Comparison of ENCODE assay signal across 12 cellular contexts in genomic region chr22:30436196-30436595, GRCh38. TPM values are rescaled to one million over a fixed set of nuclear protein-coding genes. Genes with fewer than 3 reads are reported as not detected.
A peak's percentile ranks its signal among the peaks of the same experiment; 100 is the strongest.
DNase-seq lines count a peak whose midpoint lies in the region; ATAC-seq, FAIRE-seq and TF ChIP-seq lines count a peak whose summit lies in the region.
"Had no signal": no experiment of that assay in that cellular context is flagged by ENCODE, and none has a peak within 500 bp of the region (broad histone marks: within the 10 kb centered on the region; RNA-seq: fewer than 3 reads in every experiment).

No MANE protein-coding gene starts in this region.

- H3K9me1 ChIP-seq in endothelial cell of umbilical vein (replicated peaks; ENCODE audit: control insufficient read depth, extremely low read depth, insufficient read depth, low read length) = no peaks in the 10 kb centered on the region

- no peak overlapping the region for H3K4me2 ChIP-seq in endothelial cell of umbilical vein (ENCODE audit: insufficient read depth, low read length)
- H3K4me2 ChIP-seq: smooth muscle cell had no signal

- no peak for TF ChIP-seq EP300 in stomach (IDR thresholded peaks at IDR 0.05)

- H3K27ac ChIP-seq in heart left ventricle = peak overlapping the region in 10 of 12 donors; percentile 22 to 85 (median 58)
- H3K27ac ChIP-seq in endothelial cell of umbilical vein (ENCODE audit: insufficient read depth, low read depth, low read length) = peak overlapping the region; percentile 57
- H3K27ac ChIP-seq in stomach = peak overlapping the region in 3 of 5 donors; percentile 26 to 66 (median 60)
- H3K27ac ChIP-seq: brain microvascular endothelial cell had no signal

- intact Hi-C loops in heart left ventricle (cut with DNase I) (no loop called here), Right ventricle myocardium superior (cut with DNase I) (no loop called here), endothelial cell of umbilical vein (cut with micrococcal nuclease) (no loop called here), stomach (cut with DNase I; ENCODE audit: low total_unique reads) (no loop called here), sciatic nerve (cut with DNase I) (no loop called here)

- BruUV-seq in endothelial cell of umbilical vein (replicated peaks; lab: Mats Ljungman, UMichigan) = TSS peak; percentile 90

- H3K27me3 ChIP-seq in heart left ventricle (peaks cover 0 to 15% (median 0%) of the 10 kb centered on the region in 9 donors), endothelial cell of umbilical vein (ENCODE audit: control insufficient read depth in 2 of 2, insufficient read depth in 2 of 2, low read length in 2 of 2) (no peaks in the 10 kb centered on the region), stomach (peaks cover 0 to 25% (median 0%) of the 10 kb centered on the region in 3 donors)
- H3K27me3 ChIP-seq: brain microvascular endothelial cell had no signal

- no peak for DNase-seq in heart left ventricle
- no peak for DNase-seq in Right ventricle myocardium superior
- DNase-seq in RKO (ENCODE audit: low spot score) = peak; percentile 29
- DNase-seq in endothelial cell of umbilical vein (ENCODE audit: low read depth, low spot score) = no peak
- DNase-seq in stomach = no peak
- DNase-seq in sciatic nerve (ENCODE audit: low spot score) = no peak
- DNase-seq in NCI-H526 (lab: John Stamatoyannopoulos, UW) = no peak
- no peak for DNase-seq in cerebellum (ENCODE audit: low spot score)
- DNase-seq: brain microvascular endothelial cell, NCI-H1436 had no signal

- H2AFZ ChIP-seq in endothelial cell of umbilical vein (ENCODE audit: low read depth, low read length) = no peak overlapping the region

- H3K36me3 ChIP-seq in heart left ventricle (no peaks in the 10 kb centered on the region), endothelial cell of umbilical vein (ENCODE audit: control insufficient read depth in 2 of 2, extremely low read depth in 1 of 2, insufficient read depth in 2 of 2, low read length in 2 of 2) (no peaks in the 10 kb centered on the region), stomach (no peaks in the 10 kb centered on the region)
- H3K36me3 ChIP-seq: brain microvascular endothelial cell had no signal

- no peak for TF ChIP-seq POLR2A in heart left ventricle (IDR thresholded peaks at IDR 0.05)
- no peak for TF ChIP-seq POLR2A in endothelial cell of umbilical vein (IDR thresholded peaks at IDR 0.05; ENCODE audit: low read depth, low read length)
- TF ChIP-seq POLR2A in stomach (IDR thresholded peaks at IDR 0.05) = no peak

- FAIRE-seq in endothelial cell of umbilical vein (lab: Jason Lieb, UNC) = no peak

- CTCF ChIA-PET in endothelial cell of umbilical vein (lab: Charles Lee) = interaction anchor here (3.9 kb wide), 1 partner anchor 10 kb away, joined by 24 read pairs; the partner anchor contains the start of gene MTFP1

- dilution Hi-C loops in endothelial cell of umbilical vein (cut with MboI; ENCODE audit: extremely low pct_ligation_motif_present, low sequenced_read_pairs) = no loop called here

- no peak for TF ChIP-seq CTCF in heart left ventricle (IDR thresholded peaks at IDR 0.05)
- no peak for TF ChIP-seq CTCF in endothelial cell of umbilical vein (IDR thresholded peaks at IDR 0.05; ENCODE audit: extremely low read depth in 1 of 2, insufficient read depth in 1 of 2, low read depth in 1 of 2, low read length in 2 of 2)
- no peak for TF ChIP-seq CTCF in stomach (IDR thresholded peaks at IDR 0.05)

- H3K4me1 ChIP-seq in heart left ventricle (no peaks in the 10 kb centered on the region), endothelial cell of umbilical vein (ENCODE audit: control insufficient read depth, extremely low read depth, insufficient read depth, low read length) (peaks cover 10% of the 10 kb centered on the region), stomach (no peaks in the 10 kb centered on the region)

- ATAC-seq in heart left ventricle (no peak), Right ventricle myocardium superior (ENCODE audit: poor library complexity) (no peak), sciatic nerve (no peak)

- peaks cover 0 to 3% (median 0%) of the 10 kb centered on the region in 12 donors for H3K9me3 ChIP-seq in heart left ventricle
- no peaks in the 10 kb centered on the region for H3K9me3 ChIP-seq in endothelial cell of umbilical vein (replicated peaks; ENCODE audit: control insufficient read depth, insufficient read depth, low read length)
- no peaks in the 10 kb centered on the region for H3K9me3 ChIP-seq in stomach

- H3K4me3 ChIP-seq in heart left ventricle (no peak overlapping the region), endothelial cell of umbilical vein (replicated peaks in 1 of 3; ENCODE audit: insufficient read depth in 1 of 3, low read depth in 1 of 3, low read length in 3 of 3) (no peak overlapping the region), stomach (no peak overlapping the region)
- H3K4me3 ChIP-seq: smooth muscle cell had no signal

- no peak overlapping the region for H3K9ac ChIP-seq in endothelial cell of umbilical vein (replicated peaks; ENCODE audit: extremely low read depth, insufficient read depth, low read length)

- WGBS in heart left ventricle, 4 donors = 71 to 94% (median 90%) methylated on average over 2 of the region's 2 CpGs
- WGBS in stomach, 5 donors = 88 to 92% (median 89%) methylated on average over 1 to 2 of the region's 2 CpGs

- no peaks in the 10 kb centered on the region for H4K20me1 ChIP-seq in endothelial cell of umbilical vein (replicated peaks; ENCODE audit: control insufficient read depth, extremely low read depth, insufficient read depth, low read length)

- no peaks in the 10 kb centered on the region for H3K79me2 ChIP-seq in endothelial cell of umbilical vein (ENCODE audit: control insufficient read depth, insufficient read depth, low read length)

- POLR2A ChIA-PET in endothelial cell of umbilical vein (lab: Charles Lee) = no interaction called here

RNA-seq across cellular contexts. Expression of gene MTFP1, which starts 10.6 kb away (rescaled TPM):
- total RNA-seq in heart left ventricle = 10 to 100 TPM in 7 of 9 donors, 1 to 10 TPM in 2; 5.0 to 44.0 (median 15.9) TPM
- polyA plus RNA-seq in heart left ventricle = 100 to 1,000 TPM in 1 of 2 donors, 10 to 100 TPM in 1; 36.2 to 139 TPM
- total RNA-seq in Right ventricle myocardium superior = 15.1 TPM
- 30.3 and 33.9 TPM in 2 replicates for total RNA-seq in endothelial cell of umbilical vein
- 41.9 and 55.4 TPM in 2 replicates for polyA plus RNA-seq in endothelial cell of umbilical vein
- 30.6 and 32.7 TPM in 2 replicates for polyA plus RNA-seq in endothelial cell of umbilical vein (2011; cell fraction: cytosol; rRNA removed)
- polyA plus RNA-seq in endothelial cell of umbilical vein (2011; cell fraction: nucleus; rRNA removed) = 20.6 and 21.5 TPM in 2 replicates
- polyA plus RNA-seq in endothelial cell of umbilical vein (2012) = 19.4 and 24.2 TPM in 2 replicates
- polyA minus RNA-seq in endothelial cell of umbilical vein = 10.8 and 20.8 TPM in 2 replicates
- 35.0 TPM for polyA minus RNA-seq in endothelial cell of umbilical vein (2011; cell fraction: cytosol; rRNA and poly(A)+ RNA removed)
- polyA minus RNA-seq in endothelial cell of umbilical vein (2011; cell fraction: nucleus; rRNA and poly(A)+ RNA removed) = 18.0 and 18.9 TPM in 2 replicates
- total RNA-seq in stomach = 10 to 100 TPM in 2 of 5 donors, 1 to 10 TPM in 2, not detected in 1; 1.8 to 14.8 (median 10.2) TPM
- 10 to 100 TPM; 15.3 to 45.0 (median 27.4) TPM for polyA plus RNA-seq in stomach
- 3.6 TPM for total RNA-seq in sciatic nerve
- 2.9 TPM for total RNA-seq in cerebellum

RNA-seq across cellular contexts. Expression of gene SEC14L3, which starts 35.6 kb away (rescaled TPM):
- total RNA-seq in heart left ventricle = not detected
- polyA plus RNA-seq in heart left ventricle = not detected
- not detected for total RNA-seq in Right ventricle myocardium superior
- not detected in 2 replicates for total RNA-seq in endothelial cell of umbilical vein
- polyA plus RNA-seq in endothelial cell of umbilical vein = not detected in 2 replicates
- not detected in 2 replicates for polyA plus RNA-seq in endothelial cell of umbilical vein (2011; cell fraction: cytosol; rRNA removed)
- polyA plus RNA-seq in endothelial cell of umbilical vein (2011; cell fraction: nucleus; rRNA removed) = not detected in 2 replicates
- polyA plus RNA-seq in endothelial cell of umbilical vein (2012) = not detected in 2 replicates
- not detected in 2 replicates for polyA minus RNA-seq in endothelial cell of umbilical vein
- not detected for polyA minus RNA-seq in endothelial cell of umbilical vein (2011; cell fraction: cytosol; rRNA and poly(A)+ RNA removed)
- polyA minus RNA-seq in endothelial cell of umbilical vein (2011; cell fraction: nucleus; rRNA and poly(A)+ RNA removed) = not detected in 2 replicates
- not detected for total RNA-seq in stomach
- polyA plus RNA-seq in stomach = not detected
- total RNA-seq in sciatic nerve = not detected
- total RNA-seq in cerebellum = not detected
- total RNA-seq: smooth muscle cell had no signal
- polyA plus RNA-seq: BJ, smooth muscle cell had no signal

RNA-seq across cellular contexts. Expression of gene SEC14L2, which starts 39.4 kb away (rescaled TPM):
- total RNA-seq in heart left ventricle (1 to 10 TPM in 5 of 9 donors, under 1 TPM in 4; 0.35 to 3.9 (median 1.6) TPM), Right ventricle myocardium superior (1.5 TPM), endothelial cell of umbilical vein (22.7 and 28.8 TPM in 2 replicates), stomach (10 to 100 TPM in 2 of 5 donors, 1 to 10 TPM in 1, not detected in 2; 4.1 to 19.4 (median 17.1) TPM), sciatic nerve (20.8 TPM), cerebellum (5.5 TPM)
- polyA plus RNA-seq in heart left ventricle (10 to 100 TPM in 1 of 2 donors, under 1 TPM in 1; 0.30 to 11.2 TPM), endothelial cell of umbilical vein (22.5 and 24.0 TPM in 2 replicates), stomach (10 to 100 TPM in 1 of 3 donors, 1 to 10 TPM in 2; 9.9 to 10.3 (median 10.0) TPM)
- 32.7 and 34.4 TPM in 2 replicates for polyA plus RNA-seq in endothelial cell of umbilical vein (2011; cell fraction: cytosol; rRNA removed)
- 45.3 and 46.8 TPM in 2 replicates for polyA plus RNA-seq in endothelial cell of umbilical vein (2011; cell fraction: nucleus; rRNA removed)
- 22.1 and 26.8 TPM in 2 replicates for polyA plus RNA-seq in endothelial cell of umbilical vein (2012)
- 38.3 and 59.6 TPM in 2 replicates for polyA minus RNA-seq in endothelial cell of umbilical vein
- polyA minus RNA-seq in endothelial cell of umbilical vein (2011; cell fraction: cytosol; rRNA and poly(A)+ RNA removed) = 2.0 TPM
- polyA minus RNA-seq in endothelial cell of umbilical vein (2011; cell fraction: nucleus; rRNA and poly(A)+ RNA removed) = 25.6 and 26.1 TPM in 2 replicates

RNA-seq across cellular contexts. Expression of gene RNF215, which starts 49.0 kb away (rescaled TPM):
- total RNA-seq in heart left ventricle (10 to 100 TPM in 1 of 9 donors, 1 to 10 TPM in 8; 3.3 to 12.2 (median 6.7) TPM), Right ventricle myocardium superior (4.3 TPM), endothelial cell of umbilical vein (24.4 and 26.9 TPM in 2 replicates), stomach (10 to 100 TPM in 3 of 5 donors, 1 to 10 TPM in 2; 3.6 to 29.4 (median 15.6) TPM), sciatic nerve (25.5 TPM), cerebellum (14.2 TPM)
- polyA plus RNA-seq in heart left ventricle (1 to 10 TPM; 4.2 to 7.0 TPM), endothelial cell of umbilical vein (16.7 and 21.7 TPM in 2 replicates), stomach (1 to 10 TPM; 4.1 to 8.4 (median 4.3) TPM)
- polyA plus RNA-seq in endothelial cell of umbilical vein (2011; cell fraction: cytosol; rRNA removed) = 7.9 and 11.9 TPM in 2 replicates
- polyA plus RNA-seq in endothelial cell of umbilical vein (2011; cell fraction: nucleus; rRNA removed) = 54.6 and 61.2 TPM in 2 replicates
- 14.1 and 23.1 TPM in 2 replicates for polyA plus RNA-seq in endothelial cell of umbilical vein (2012)
- 16.5 and 20.9 TPM in 2 replicates for polyA minus RNA-seq in endothelial cell of umbilical vein
- 3.4 TPM for polyA minus RNA-seq in endothelial cell of umbilical vein (2011; cell fraction: cytosol; rRNA and poly(A)+ RNA removed)
- polyA minus RNA-seq in endothelial cell of umbilical vein (2011; cell fraction: nucleus; rRNA and poly(A)+ RNA removed) = 14.1 and 18.8 TPM in 2 replicates
